1 cellular context compared by ENCODE assay signal in the genomic region with DNA sequence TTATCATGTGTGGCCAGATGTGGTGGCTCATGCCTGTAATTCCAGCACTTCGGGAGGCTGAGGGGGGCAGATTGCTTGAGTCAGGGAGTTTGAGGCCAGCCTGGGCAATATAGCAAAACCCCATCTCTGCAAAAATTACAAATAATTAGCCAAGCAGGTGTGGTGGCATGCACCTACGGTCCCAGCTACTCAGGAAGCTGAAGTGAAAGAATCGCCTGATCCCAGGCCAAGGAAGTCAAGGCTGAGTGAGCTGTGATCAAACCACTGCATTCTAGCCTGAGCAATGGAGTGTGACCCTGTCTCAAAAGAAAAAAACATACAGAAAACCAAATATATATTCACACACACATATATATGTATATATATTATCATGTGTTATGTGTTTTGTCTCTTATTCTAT.
TF ChIP-seq lines count a peak whose summit lies in the region.

No MANE protein-coding gene starts in this region.

TF ChIP-seq in GM12878, 131 proteins besides CTCF, POLR2A, EP300 and RAD21 (continued from another document and continues in another):
- TF ChIP-seq, protein P1, sequence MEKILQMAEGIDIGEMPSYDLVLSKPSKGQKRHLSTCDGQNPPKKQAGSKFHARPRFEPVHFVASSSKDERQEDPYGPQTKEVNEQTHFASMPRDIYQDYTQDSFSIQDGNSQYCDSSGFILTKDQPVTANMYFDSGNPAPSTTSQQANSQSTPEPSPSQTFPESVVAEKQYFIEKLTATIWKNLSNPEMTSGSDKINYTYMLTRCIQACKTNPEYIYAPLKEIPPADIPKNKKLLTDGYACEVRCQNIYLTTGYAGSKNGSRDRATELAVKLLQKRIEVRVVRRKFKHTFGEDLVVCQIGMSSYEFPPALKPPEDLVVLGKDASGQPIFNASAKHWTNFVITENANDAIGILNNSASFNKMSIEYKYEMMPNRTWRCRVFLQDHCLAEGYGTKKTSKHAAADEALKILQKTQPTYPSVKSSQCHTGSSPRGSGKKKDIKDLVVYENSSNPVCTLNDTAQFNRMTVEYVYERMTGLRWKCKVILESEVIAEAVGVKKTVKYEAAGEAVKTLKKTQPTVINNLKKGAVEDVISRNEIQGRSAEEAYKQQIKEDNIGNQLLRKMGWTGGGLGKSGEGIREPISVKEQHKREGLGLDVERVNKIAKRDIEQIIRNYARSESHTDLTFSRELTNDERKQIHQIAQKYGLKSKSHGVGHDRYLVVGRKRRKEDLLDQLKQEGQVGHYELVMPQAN (conservative IDR thresholded peaks at IDR 0.05): no peak
- no peak for TF ChIP-seq CHD4 (IDR thresholded peaks at IDR 0.05)
- TF ChIP-seq ZSCAN29 (IDR thresholded peaks at IDR 0.05): no peak
- no peak for TF ChIP-seq ZZZ3 (IDR thresholded peaks at IDR 0.05; ENCODE audit: control insufficient read depth, insufficient read length, low read depth)
- TF ChIP-seq, protein P2, sequence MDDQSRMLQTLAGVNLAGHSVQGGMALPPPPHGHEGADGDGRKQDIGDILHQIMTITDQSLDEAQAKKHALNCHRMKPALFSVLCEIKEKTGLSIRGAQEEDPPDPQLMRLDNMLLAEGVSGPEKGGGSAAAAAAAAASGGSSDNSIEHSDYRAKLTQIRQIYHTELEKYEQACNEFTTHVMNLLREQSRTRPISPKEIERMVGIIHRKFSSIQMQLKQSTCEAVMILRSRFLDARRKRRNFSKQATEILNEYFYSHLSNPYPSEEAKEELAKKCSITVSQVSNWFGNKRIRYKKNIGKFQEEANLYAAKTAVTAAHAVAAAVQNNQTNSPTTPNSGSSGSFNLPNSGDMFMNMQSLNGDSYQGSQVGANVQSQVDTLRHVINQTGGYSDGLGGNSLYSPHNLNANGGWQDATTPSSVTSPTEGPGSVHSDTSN (IDR thresholded peaks at IDR 0.05; ENCODE audit: insufficient replicate concordance, low read depth, low read length): no peak
- TF ChIP-seq CREB1 (IDR thresholded peaks at IDR 0.05; ENCODE audit: low read depth): no peak
- no peak for TF ChIP-seq SMC3 (IDR thresholded peaks at IDR 0.05; ENCODE audit: borderline replicate concordance, low read length)
- TF ChIP-seq CBFB (IDR thresholded peaks at IDR 0.05; ENCODE audit: low read depth): no peak
- no peak for TF ChIP-seq BRCA1 (IDR thresholded peaks at IDR 0.05; ENCODE audit: low read depth, low read length)
- peak; percentile 85; the same call in 1 of the 2 replicates for TF ChIP-seq PAX5 (IDR thresholded peaks at IDR 0.05; ENCODE audit: borderline replicate concordance, low read depth, low read length)
- TF ChIP-seq HDAC2 (IDR thresholded peaks at IDR 0.05): no peak
- TF ChIP-seq ETV6 (conservative IDR thresholded peaks at IDR 0.05 in 1 of 2, IDR thresholded peaks at IDR 0.05 in 1 of 2; ENCODE audit: borderline replicate concordance in 1 of 2, low read depth in 1 of 2): no peak
- TF ChIP-seq, protein P3, sequence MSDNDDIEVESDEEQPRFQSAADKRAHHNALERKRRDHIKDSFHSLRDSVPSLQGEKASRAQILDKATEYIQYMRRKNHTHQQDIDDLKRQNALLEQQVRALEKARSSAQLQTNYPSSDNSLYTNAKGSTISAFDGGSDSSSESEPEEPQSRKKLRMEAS (IDR thresholded peaks at IDR 0.05; ENCODE audit: low read depth, low read length): no peak
- TF ChIP-seq, protein P4, sequence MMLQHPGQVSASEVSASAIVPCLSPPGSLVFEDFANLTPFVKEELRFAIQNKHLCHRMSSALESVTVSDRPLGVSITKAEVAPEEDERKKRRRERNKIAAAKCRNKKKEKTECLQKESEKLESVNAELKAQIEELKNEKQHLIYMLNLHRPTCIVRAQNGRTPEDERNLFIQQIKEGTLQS (IDR thresholded peaks at IDR 0.05; ENCODE audit: borderline replicate concordance, extremely low read depth, low read depth, low read length): no peak
- no peak for TF ChIP-seq SPI1 (IDR thresholded peaks at IDR 0.05; ENCODE audit: borderline replicate concordance, insufficient read depth, low read depth, low read length)
- TF ChIP-seq STAT3 (IDR thresholded peaks at IDR 0.05; ENCODE audit: low read depth, low read length): no peak
- TF ChIP-seq HCFC1 (IDR thresholded peaks at IDR 0.05; ENCODE audit: low read length): no peak
- TF ChIP-seq, protein P5, sequence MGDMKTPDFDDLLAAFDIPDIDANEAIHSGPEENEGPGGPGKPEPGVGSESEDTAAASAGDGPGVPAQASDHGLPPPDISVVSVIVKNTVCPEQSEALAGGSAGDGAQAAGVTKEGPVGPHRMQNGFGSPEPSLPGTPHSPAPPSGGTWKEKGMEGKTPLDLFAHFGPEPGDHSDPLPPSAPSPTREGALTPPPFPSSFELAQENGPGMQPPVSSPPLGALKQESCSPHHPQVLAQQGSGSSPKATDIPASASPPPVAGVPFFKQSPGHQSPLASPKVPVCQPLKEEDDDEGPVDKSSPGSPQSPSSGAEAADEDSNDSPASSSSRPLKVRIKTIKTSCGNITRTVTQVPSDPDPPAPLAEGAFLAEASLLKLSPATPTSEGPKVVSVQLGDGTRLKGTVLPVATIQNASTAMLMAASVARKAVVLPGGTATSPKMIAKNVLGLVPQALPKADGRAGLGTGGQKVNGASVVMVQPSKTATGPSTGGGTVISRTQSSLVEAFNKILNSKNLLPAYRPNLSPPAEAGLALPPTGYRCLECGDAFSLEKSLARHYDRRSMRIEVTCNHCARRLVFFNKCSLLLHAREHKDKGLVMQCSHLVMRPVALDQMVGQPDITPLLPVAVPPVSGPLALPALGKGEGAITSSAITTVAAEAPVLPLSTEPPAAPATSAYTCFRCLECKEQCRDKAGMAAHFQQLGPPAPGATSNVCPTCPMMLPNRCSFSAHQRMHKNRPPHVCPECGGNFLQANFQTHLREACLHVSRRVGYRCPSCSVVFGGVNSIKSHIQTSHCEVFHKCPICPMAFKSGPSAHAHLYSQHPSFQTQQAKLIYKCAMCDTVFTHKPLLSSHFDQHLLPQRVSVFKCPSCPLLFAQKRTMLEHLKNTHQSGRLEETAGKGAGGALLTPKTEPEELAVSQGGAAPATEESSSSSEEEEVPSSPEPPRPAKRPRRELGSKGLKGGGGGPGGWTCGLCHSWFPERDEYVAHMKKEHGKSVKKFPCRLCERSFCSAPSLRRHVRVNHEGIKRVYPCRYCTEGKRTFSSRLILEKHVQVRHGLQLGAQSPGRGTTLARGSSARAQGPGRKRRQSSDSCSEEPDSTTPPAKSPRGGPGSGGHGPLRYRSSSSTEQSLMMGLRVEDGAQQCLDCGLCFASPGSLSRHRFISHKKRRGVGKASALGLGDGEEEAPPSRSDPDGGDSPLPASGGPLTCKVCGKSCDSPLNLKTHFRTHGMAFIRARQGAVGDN (IDR thresholded peaks at IDR 0.05): no peak
- TF ChIP-seq LARP7 (IDR thresholded peaks at IDR 0.05): no peak
- TF ChIP-seq IKZF1 (conservative IDR thresholded peaks at IDR 0.05): peak; percentile 65; the same call in 1 of the 2 replicates
- TF ChIP-seq SIX5 (IDR thresholded peaks at IDR 0.05; ENCODE audit: low read depth, low read length, severe bottlenecking): no peak
- TF ChIP-seq POLR2AphosphoS2 (IDR thresholded peaks at IDR 0.05; ENCODE audit: low read depth, low read length): no peak
- no peak for TF ChIP-seq CHD2 (IDR thresholded peaks at IDR 0.05; ENCODE audit: borderline replicate concordance, low read depth, low read length)
- TF ChIP-seq, protein P6, sequence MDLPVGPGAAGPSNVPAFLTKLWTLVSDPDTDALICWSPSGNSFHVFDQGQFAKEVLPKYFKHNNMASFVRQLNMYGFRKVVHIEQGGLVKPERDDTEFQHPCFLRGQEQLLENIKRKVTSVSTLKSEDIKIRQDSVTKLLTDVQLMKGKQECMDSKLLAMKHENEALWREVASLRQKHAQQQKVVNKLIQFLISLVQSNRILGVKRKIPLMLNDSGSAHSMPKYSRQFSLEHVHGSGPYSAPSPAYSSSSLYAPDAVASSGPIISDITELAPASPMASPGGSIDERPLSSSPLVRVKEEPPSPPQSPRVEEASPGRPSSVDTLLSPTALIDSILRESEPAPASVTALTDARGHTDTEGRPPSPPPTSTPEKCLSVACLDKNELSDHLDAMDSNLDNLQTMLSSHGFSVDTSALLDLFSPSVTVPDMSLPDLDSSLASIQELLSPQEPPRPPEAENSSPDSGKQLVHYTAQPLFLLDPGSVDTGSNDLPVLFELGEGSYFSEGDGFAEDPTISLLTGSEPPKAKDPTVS (IDR thresholded peaks at IDR 0.05; ENCODE audit: low read depth, low read length): no peak
- no peak for TF ChIP-seq TAF1 (IDR thresholded peaks at IDR 0.05; ENCODE audit: borderline replicate concordance, low read depth, low read length)
- TF ChIP-seq SMAD5 (IDR thresholded peaks at IDR 0.05; ENCODE audit: low read depth): no peak
- no peak for TF ChIP-seq NR2C1 (IDR thresholded peaks at IDR 0.05)
- no peak for TF ChIP-seq SREBF1 (IDR thresholded peaks at IDR 0.05; ENCODE audit: low read length)
- TF ChIP-seq NBN (IDR thresholded peaks at IDR 0.05): 0 out of 2 replicates have a peak, but pooled peaks have one; percentile 26
- TF ChIP-seq CBX5 (IDR thresholded peaks at IDR 0.05; ENCODE audit: low read depth): 0 out of 2 replicates have a peak, but pooled peaks have one; percentile 19
- no peak for TF ChIP-seq FOXM1 (IDR thresholded peaks at IDR 0.05; ENCODE audit: low read depth, low read length)
- no peak for TF ChIP-seq NR2C2 (IDR thresholded peaks at IDR 0.05; ENCODE audit: borderline replicate concordance, control insufficient read depth, insufficient read length, low read depth)
- no peak for TF ChIP-seq STAT1 (conservative IDR thresholded peaks at IDR 0.05)
- TF ChIP-seq, protein P7, sequence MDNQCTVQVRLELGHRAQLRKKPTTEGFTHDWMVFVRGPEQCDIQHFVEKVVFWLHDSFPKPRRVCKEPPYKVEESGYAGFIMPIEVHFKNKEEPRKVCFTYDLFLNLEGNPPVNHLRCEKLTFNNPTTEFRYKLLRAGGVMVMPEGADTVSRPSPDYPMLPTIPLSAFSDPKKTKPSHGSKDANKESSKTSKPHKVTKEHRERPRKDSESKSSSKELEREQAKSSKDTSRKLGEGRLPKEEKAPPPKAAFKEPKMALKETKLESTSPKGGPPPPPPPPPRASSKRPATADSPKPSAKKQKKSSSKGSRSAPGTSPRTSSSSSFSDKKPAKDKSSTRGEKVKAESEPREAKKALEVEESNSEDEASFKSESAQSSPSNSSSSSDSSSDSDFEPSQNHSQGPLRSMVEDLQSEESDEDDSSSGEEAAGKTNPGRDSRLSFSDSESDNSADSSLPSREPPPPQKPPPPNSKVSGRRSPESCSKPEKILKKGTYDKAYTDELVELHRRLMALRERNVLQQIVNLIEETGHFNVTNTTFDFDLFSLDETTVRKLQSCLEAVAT (IDR thresholded peaks at IDR 0.05): no peak
- TF ChIP-seq, protein P8, sequence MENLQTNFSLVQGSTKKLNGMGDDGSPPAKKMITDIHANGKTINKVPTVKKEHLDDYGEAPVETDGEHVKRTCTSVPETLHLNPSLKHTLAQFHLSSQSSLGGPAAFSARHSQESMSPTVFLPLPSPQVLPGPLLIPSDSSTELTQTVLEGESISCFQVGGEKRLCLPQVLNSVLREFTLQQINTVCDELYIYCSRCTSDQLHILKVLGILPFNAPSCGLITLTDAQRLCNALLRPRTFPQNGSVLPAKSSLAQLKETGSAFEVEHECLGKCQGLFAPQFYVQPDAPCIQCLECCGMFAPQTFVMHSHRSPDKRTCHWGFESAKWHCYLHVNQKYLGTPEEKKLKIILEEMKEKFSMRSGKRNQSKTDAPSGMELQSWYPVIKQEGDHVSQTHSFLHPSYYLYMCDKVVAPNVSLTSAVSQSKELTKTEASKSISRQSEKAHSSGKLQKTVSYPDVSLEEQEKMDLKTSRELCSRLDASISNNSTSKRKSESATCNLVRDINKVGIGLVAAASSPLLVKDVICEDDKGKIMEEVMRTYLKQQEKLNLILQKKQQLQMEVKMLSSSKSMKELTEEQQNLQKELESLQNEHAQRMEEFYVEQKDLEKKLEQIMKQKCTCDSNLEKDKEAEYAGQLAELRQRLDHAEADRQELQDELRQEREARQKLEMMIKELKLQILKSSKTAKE (IDR thresholded peaks at IDR 0.05; ENCODE audit: low read depth, poor library complexity, severe bottlenecking): no peak
- TF ChIP-seq SMARCA5 (IDR thresholded peaks at IDR 0.05): no peak; the same call in 1 of the 2 replicates
- TF ChIP-seq RBBP5 (conservative IDR thresholded peaks at IDR 0.05): no peak
- peak; percentile 77 to 84; a peak in 3 of 4 replicates for TF ChIP-seq IKZF2 (IDR thresholded peaks at IDR 0.05)
- TF ChIP-seq, protein P9, sequence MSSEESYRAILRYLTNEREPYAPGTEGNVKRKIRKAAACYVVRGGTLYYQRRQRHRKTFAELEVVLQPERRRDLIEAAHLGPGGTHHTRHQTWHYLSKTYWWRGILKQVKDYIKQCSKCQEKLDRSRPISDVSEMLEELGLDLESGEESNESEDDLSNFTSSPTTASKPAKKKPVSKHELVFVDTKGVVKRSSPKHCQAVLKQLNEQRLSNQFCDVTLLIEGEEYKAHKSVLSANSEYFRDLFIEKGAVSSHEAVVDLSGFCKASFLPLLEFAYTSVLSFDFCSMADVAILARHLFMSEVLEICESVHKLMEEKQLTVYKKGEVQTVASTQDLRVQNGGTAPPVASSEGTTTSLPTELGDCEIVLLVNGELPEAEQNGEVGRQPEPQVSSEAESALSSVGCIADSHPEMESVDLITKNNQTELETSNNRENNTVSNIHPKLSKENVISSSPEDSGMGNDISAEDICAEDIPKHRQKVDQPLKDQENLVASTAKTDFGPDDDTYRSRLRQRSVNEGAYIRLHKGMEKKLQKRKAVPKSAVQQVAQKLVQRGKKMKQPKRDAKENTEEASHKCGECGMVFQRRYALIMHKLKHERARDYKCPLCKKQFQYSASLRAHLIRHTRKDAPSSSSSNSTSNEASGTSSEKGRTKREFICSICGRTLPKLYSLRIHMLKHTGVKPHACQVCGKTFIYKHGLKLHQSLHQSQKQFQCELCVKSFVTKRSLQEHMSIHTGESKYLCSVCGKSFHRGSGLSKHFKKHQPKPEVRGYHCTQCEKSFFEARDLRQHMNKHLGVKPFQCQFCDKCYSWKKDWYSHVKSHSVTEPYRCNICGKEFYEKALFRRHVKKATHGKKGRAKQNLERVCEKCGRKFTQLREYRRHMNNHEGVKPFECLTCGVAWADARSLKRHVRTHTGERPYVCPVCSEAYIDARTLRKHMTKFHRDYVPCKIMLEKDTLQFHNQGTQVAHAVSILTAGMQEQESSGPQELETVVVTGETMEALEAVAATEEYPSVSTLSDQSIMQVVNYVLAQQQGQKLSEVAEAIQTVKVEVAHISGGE (CRISPR knock-in tag; IDR thresholded peaks at IDR 0.05): no peak
- TF ChIP-seq TARDBP (IDR thresholded peaks at IDR 0.05; ENCODE audit: borderline replicate concordance): no peak
- TF ChIP-seq, protein P10, sequence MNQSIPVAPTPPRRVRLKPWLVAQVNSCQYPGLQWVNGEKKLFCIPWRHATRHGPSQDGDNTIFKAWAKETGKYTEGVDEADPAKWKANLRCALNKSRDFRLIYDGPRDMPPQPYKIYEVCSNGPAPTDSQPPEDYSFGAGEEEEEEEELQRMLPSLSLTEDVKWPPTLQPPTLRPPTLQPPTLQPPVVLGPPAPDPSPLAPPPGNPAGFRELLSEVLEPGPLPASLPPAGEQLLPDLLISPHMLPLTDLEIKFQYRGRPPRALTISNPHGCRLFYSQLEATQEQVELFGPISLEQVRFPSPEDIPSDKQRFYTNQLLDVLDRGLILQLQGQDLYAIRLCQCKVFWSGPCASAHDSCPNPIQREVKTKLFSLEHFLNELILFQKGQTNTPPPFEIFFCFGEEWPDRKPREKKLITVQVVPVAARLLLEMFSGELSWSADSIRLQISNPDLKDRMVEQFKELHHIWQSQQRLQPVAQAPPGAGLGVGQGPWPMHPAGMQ (IDR thresholded peaks at IDR 0.05; ENCODE audit: borderline replicate concordance): no peak
- TF ChIP-seq JUND (IDR thresholded peaks at IDR 0.05; ENCODE audit: low read depth, low read length): no peak
